9 cellular contexts compared by ENCODE assay signal in genomic region chr11:125517116-125517804, GRCh38. TPM values are rescaled to one million over a fixed set of nuclear protein-coding genes. Genes with fewer than 3 reads are reported as not detected.
A peak's percentile ranks its signal among the peaks of the same experiment; 100 is the strongest.
DNase-seq lines count a peak whose midpoint lies in the region; ATAC-seq and TF ChIP-seq lines count a peak whose summit lies in the region.
"Had no signal": no experiment of that assay in that cellular context is flagged by ENCODE, and none has a peak within 500 bp of the region (broad histone marks: within the 10 kb centered on the region; RNA-seq: fewer than 3 reads in every experiment).

No MANE protein-coding gene starts in this region.

- H3K27ac Mint-ChIP-seq in activated CD8-positive, alpha-beta T cell treated with anti-CD3 and anti-CD28 coated beads for 36 hours, result no peak overlapping the region
- H3K27ac Mint-ChIP-seq: activated naive CD4-positive, alpha-beta T cell treated with anti-CD3 and anti-CD28 coated beads, Interleukin-2, amount 50 U/mL, for 24 hours had no signal

- peaks cover 1% of the 10 kb centered on the region; the same call in 1 of the 2 replicates for H3K9me3 ChIP-seq in MG63

- TF ChIP-seq CTCF in activated CD8-positive, alpha-beta T cell treated with anti-CD3 and anti-CD28 coated beads for 36 hours (IDR thresholded peaks at IDR 0.05), result no peak

- H3K4me3 ChIP-seq in MG63, result no peak overlapping the region

- DNase-seq in A172 (ENCODE audit: low spot score) (peak; percentile 28), HEK293T (ENCODE audit: extremely low spot score) (peak; percentile 32), amygdala (lab: John Stamatoyannopoulos, UW) (peak in 44 of 56 donors; percentile 2 to 74 (median 44)), iPS DF 4.7 (ENCODE audit: extremely low read depth, low spot score) (peak; percentile 96), MG63 (no peak)
- DNase-seq in activated CD8-positive, alpha-beta T cell treated with anti-CD3 and anti-CD28 coated beads for 36 hours, result no peak
- no peak for DNase-seq in activated CD4-positive, alpha-beta T cell treated with anti-CD3 and anti-CD28 coated beads for 48 hours

- no peak overlapping the region for H3K4me3 Mint-ChIP-seq in activated CD8-positive, alpha-beta T cell treated with anti-CD3 and anti-CD28 coated beads for 36 hours
- H3K4me3 Mint-ChIP-seq: activated naive CD4-positive, alpha-beta T cell treated with anti-CD3 and anti-CD28 coated beads, Interleukin-2, amount 50 U/mL, for 24 hours had no signal

- peaks cover 4% of the 10 kb centered on the region for H3K9me3 Mint-ChIP-seq in activated CD8-positive, alpha-beta T cell treated with anti-CD3 and anti-CD28 coated beads for 36 hours
- H3K9me3 Mint-ChIP-seq: activated naive CD4-positive, alpha-beta T cell treated with anti-CD3 and anti-CD28 coated beads, Interleukin-2, amount 50 U/mL, for 24 hours had no signal

- POLR2A ChIA-PET in HEK293T (lab: Yijun Ruan, JAX), result no interaction called here
- POLR2A ChIA-PET in activated CD8-positive, alpha-beta T cell treated with anti-CD3 and anti-CD28 coated beads for 36 hours (lab: Charles Lee), result no interaction called here

- ATAC-seq in activated CD8-positive, alpha-beta T cell treated with anti-CD3 and anti-CD28 coated beads for 36 hours, result no peak
- no peak for ATAC-seq in GM19351 (IDR thresholded peaks at IDR 0.05; ENCODE audit: unreplicated experiment)

- H3K4me1 Mint-ChIP-seq in activated CD8-positive, alpha-beta T cell treated with anti-CD3 and anti-CD28 coated beads for 36 hours (ENCODE audit: low read depth), result peaks cover 49% of the 10 kb centered on the region

- no peaks in the 10 kb centered on the region for H3K27me3 Mint-ChIP-seq in activated CD8-positive, alpha-beta T cell treated with anti-CD3 and anti-CD28 coated beads for 36 hours
- H3K27me3 Mint-ChIP-seq: activated naive CD4-positive, alpha-beta T cell treated with anti-CD3 and anti-CD28 coated beads, Interleukin-2, amount 50 U/mL, for 24 hours had no signal

- intact Hi-C loops in activated CD8-positive, alpha-beta T cell treated with anti-CD3 and anti-CD28 coated beads for 36 hours (cut with micrococcal nuclease), result no loop called here

- CTCF ChIA-PET in HEK293T (lab: Yijun Ruan, JAX), result interaction anchor here (0.7 kb wide), 1 partner anchor 57 kb away, joined by 3 read pairs; no protein-coding TSS in a partner anchor
- CTCF ChIA-PET in activated CD8-positive, alpha-beta T cell treated with anti-CD3 and anti-CD28 coated beads for 36 hours (lab: Charles Lee), result no interaction called here

- H3K36me3 Mint-ChIP-seq in activated CD8-positive, alpha-beta T cell treated with anti-CD3 and anti-CD28 coated beads for 36 hours (ENCODE audit: low read depth), result no peaks in the 10 kb centered on the region

- H3K36me3 ChIP-seq in MG63, result no peaks in the 10 kb centered on the region

- no peaks in the 10 kb centered on the region for H3K27me3 ChIP-seq in MG63

TF ChIP-seq in HEK293T, 16 proteins besides CTCF, POLR2A, EP300 and RAD21:
- no peak for TF ChIP-seq SUZ12 (IDR thresholded peaks at IDR 0.05)
- no peak for TF ChIP-seq LEF1 (IDR thresholded peaks at IDR 0.05; ENCODE audit: borderline replicate concordance)
- TF ChIP-seq L3MBTL2 (conservative IDR thresholded peaks at IDR 0.05), result no peak
- TF ChIP-seq SP1 (IDR thresholded peaks at IDR 0.05), result no peak
- TF ChIP-seq NFRKB (IDR thresholded peaks at IDR 0.05), result no peak
- peak; percentile 17; the same call in 1 of the 2 replicates for TF ChIP-seq ZNF384 (IDR thresholded peaks at IDR 0.05)

RNA-seq across cellular contexts. Expression of gene FEZ1, which starts 21.2 kb away (rescaled TPM):
- total RNA-seq in A172 (2014; rRNA removed; shearing (Covaris generic)), result 2.1 and 4.6 TPM in 2 replicates
- 1 to 10 TPM; 4.5 to 6.0 TPM for total RNA-seq in activated CD8-positive, alpha-beta T cell treated with anti-CD3 and anti-CD28 coated beads for 36 hours
- total RNA-seq in MG63 (2014; rRNA removed; shearing (Covaris generic); ENCODE audit: low replicate concordance), result 64.3 and 90.0 TPM in 2 replicates

RNA-seq across cellular contexts. Expression of gene EI24, which starts 52.0 kb away (rescaled TPM):
- total RNA-seq in A172 (2014; rRNA removed; shearing (Covaris generic)), result 76.4 and 81.6 TPM in 2 replicates
- total RNA-seq in activated CD8-positive, alpha-beta T cell treated with anti-CD3 and anti-CD28 coated beads for 36 hours, result 10 to 100 TPM; 42.8 to 44.1 TPM
- total RNA-seq in MG63 (2014; rRNA removed; shearing (Covaris generic); ENCODE audit: low replicate concordance), result 24.1 and 36.1 TPM in 2 replicates

Comparison
In these comparisons a context has a peak if more than half of its experiments do, and no peak if none do; other contexts are left out.
1. DNase-seq: peak in A172 (single experiment), HEK293T (single experiment), amygdala (44 of 56) and iPS DF 4.7 (single experiment); none in activated CD8-positive, alpha-beta T cell treated with anti-CD3 and anti-CD28 coated beads for 36 hours (single experiment), activated CD4-positive, alpha-beta T cell treated with anti-CD3 and anti-CD28 coated beads for 48 hours (single experiment) and MG63 (single experiment).